14 cellular contexts compared by ENCODE assay signal in the genomic region with DNA sequence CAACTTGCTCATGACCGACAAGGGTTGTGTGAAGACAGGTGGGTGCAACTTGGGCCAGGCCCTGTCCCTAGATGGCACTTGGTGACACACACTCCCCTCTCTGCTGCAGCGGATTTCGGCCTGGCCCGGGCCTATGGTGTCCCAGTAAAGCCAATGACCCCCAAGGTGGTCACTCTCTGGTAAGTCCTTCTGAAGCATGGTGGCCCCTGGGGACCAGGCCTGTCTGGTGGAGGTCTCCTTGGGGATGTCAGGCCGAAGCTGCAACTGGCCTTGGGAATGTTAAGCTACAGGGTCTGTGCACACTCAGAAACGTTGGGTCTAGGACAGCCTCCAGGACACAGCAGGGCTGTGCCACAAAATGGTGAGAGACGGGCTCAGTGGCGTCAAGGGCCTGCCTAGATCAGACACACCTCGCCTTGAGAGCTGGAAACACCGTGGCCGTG.
"Had no signal": no experiment of that assay in that cellular context is flagged by ENCODE, and none has a peak within 500 bp of the region (broad histone marks: within the 10 kb centered on the region; RNA-seq: fewer than 3 reads in every experiment).

No MANE protein-coding gene starts in this region.

- H3K4me3 ChIP-seq: lower lobe of right lung, ovary, thoracic aorta had no signal

- DNase-seq: activated CD4-positive, alpha-beta T cell treated with anti-CD3 and anti-CD28 coated beads, Interleukin-2, amount 50 U/mL, for 48 hours; activated CD8-positive, alpha-beta memory T cell treated with anti-CD3 and anti-CD28 coated beads, Interleukin-2, amount 10 ng/mL, durations not matched to agents 7 days and 5 days; activated gamma-delta T cell; activated naive CD8-positive, alpha-beta T cell treated with anti-CD3 and anti-CD28 coated beads for 36 hours; activated T-cell treated with anti-CD3 and anti-CD28 coated beads, Interleukin-2, amount 50 U/mL, for 72 hours; effector memory CD4-positive, alpha-beta T cell; foreskin melanocyte; lower lobe of right lung; nephron progenitor cell; stimulated activated CD4-positive, alpha-beta T cell treated with anti-CD3 and anti-CD28 coated beads, Interleukin-1b, Interleukin-23, amount 100 ng/mL, for 48 hours; SW 1271 had no signal

- H3K27ac ChIP-seq: epithelial cell of prostate, lower lobe of right lung, ovary, thoracic aorta had no signal

- H3K36me3 ChIP-seq: ovary had no signal

- H3K4me1 ChIP-seq: lower lobe of right lung had no signal

- H3K27me3 ChIP-seq: ovary had no signal

- H3K9me3 ChIP-seq: lower lobe of right lung, ovary, thoracic aorta had no signal

- ATAC-seq: activated CD8-positive, alpha-beta memory T cell treated with anti-CD3 and anti-CD28 coated beads, Interleukin-2, amount 10 ng/mL, durations not matched to agents 7 days and 5 days; activated T-cell treated with anti-CD3 and anti-CD28 coated beads, Interleukin-2, amount 50 U/mL, for 72 hours; lower lobe of right lung had no signal
